12 cellular contexts compared by ENCODE assay signal in the genomic region with DNA sequence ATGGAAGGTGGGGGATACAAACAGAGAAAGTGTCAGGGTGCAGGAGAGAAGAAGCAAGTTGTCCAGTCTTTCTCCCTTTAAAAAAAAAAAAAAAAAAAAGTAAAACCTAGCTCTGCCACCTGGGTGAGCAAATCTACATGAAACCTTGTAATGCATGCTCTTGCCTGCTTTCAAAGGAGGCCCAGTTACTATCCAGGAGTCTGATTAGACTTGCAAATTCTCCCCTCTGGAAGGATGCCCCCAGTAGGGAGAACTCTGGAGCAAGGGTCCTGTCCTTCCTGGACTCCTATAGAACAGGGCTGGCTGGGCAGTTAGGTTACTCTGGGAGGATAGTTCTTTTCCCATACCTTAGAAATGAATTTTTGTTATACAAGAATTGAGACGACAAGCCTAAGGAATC. TPM values are rescaled to one million over a fixed set of nuclear protein-coding genes. Genes with fewer than 3 reads are reported as not detected.
DNase-seq lines count a peak whose midpoint lies in the region; ATAC-seq and TF ChIP-seq lines count a peak whose summit lies in the region.
"Had no signal": no experiment of that assay in that cellular context is flagged by ENCODE, and none has a peak within 500 bp of the region (broad histone marks: within the 10 kb centered on the region; RNA-seq: fewer than 3 reads in every experiment).

No MANE protein-coding gene starts in this region.

- ATAC-seq in activated naive CD4-positive, alpha-beta T cell treated with anti-CD3 and anti-CD28 coated beads, Interleukin-2, amount 50 U/mL, for 72 hours, result no peak
- ATAC-seq in T-helper 17 cell (no peak), HG03521 (IDR thresholded peaks at IDR 0.05; ENCODE audit: unreplicated experiment) (no peak)

- no peaks in the 10 kb centered on the region for H3K27me3 ChIP-seq in vagina
- H3K27me3 ChIP-seq: BE2C, Peyer's patch had no signal

- H3K27ac ChIP-seq in vagina, result peak overlapping the region; percentile 71

- H3K4me3 ChIP-seq in vagina, result no peak overlapping the region

- peak overlapping the region; percentile 39 to 71 for H3K27ac Mint-ChIP-seq in activated naive CD4-positive, alpha-beta T cell treated with anti-CD3 and anti-CD28 coated beads, Interleukin-2, amount 50 U/mL, for 72 hours
- H3K27ac Mint-ChIP-seq in T-helper 17 cell (peak overlapping the region; percentile 91), glutamatergic neuron (ENCODE audit: unreplicated experiment) (peak overlapping the region; percentile 83)

- peaks cover 21% of the 10 kb centered on the region for H3K4me1 Mint-ChIP-seq in T-helper 17 cell
- H3K4me1 Mint-ChIP-seq in glutamatergic neuron (ENCODE audit: low read depth, unreplicated experiment), result peaks cover 15% of the 10 kb centered on the region

- H3K27me3 Mint-ChIP-seq in T-helper 17 cell, result no peaks in the 10 kb centered on the region
- peaks cover 12% of the 10 kb centered on the region for H3K27me3 Mint-ChIP-seq in glutamatergic neuron (ENCODE audit: unreplicated experiment)

- peaks cover 10 to 25% of the 10 kb centered on the region in 2 donors for H3K36me3 Mint-ChIP-seq in activated naive CD4-positive, alpha-beta T cell treated with anti-CD3 and anti-CD28 coated beads, Interleukin-2, amount 50 U/mL, for 72 hours
- H3K36me3 Mint-ChIP-seq in T-helper 17 cell (ENCODE audit: low read depth) (peaks cover 2% of the 10 kb centered on the region), glutamatergic neuron (ENCODE audit: unreplicated experiment) (peaks cover 2% of the 10 kb centered on the region)

- TF ChIP-seq CTCF in glutamatergic neuron (IDR thresholded peaks at IDR 0.05; ENCODE audit: partially characterized antibody, unreplicated experiment) (no peak), vagina (IDR thresholded peaks at IDR 0.05) (no peak)

- H3K9me3 ChIP-seq in T-helper 17 cell (ENCODE audit: control insufficient read depth, low read length, poor library complexity, severe bottlenecking) (no peaks in the 10 kb centered on the region), vagina (no peaks in the 10 kb centered on the region)
- H3K9me3 ChIP-seq: BE2C, Peyer's patch had no signal

- no peak for DNase-seq in activated naive CD4-positive, alpha-beta T cell treated with anti-CD3 and anti-CD28 coated beads, Interleukin-2, amount 50 U/mL, for 72 hours (ENCODE audit: low spot score in 2 of 2)
- no peak for DNase-seq in activated naive CD4-positive, alpha-beta T cell treated with anti-CD3 and anti-CD28 coated beads, Interleukin-2, amount 50 U/mL, for 16 hours
- DNase-seq in T-helper 17 cell, result no peak
- DNase-seq in glutamatergic neuron, result no peak
- DNase-seq in vagina (ENCODE audit: extremely low spot score in 2 of 2), result no peak
- DNase-seq in glomerular visceral epithelial cell (ENCODE audit: extremely low spot score), result no peak
- DNase-seq in NCI-H2107 treated with DMSO at 0.1 percent for 48 hours (lab: John Stamatoyannopoulos, UW; ENCODE audit: unreplicated experiment), result no peak
- DNase-seq: activated effector memory CD4-positive, alpha-beta T cell treated with anti-CD3 and anti-CD28 coated beads, Interleukin-2, amount 50 U/mL, for 16 hours; BE2C; NCI-H146 had no signal

- peaks cover 15% of the 10 kb centered on the region for H3K4me1 ChIP-seq in vagina
- H3K4me1 ChIP-seq: BE2C had no signal

- intact Hi-C loops in vagina (cut with DNase I), result no loop called here

- no peaks in the 10 kb centered on the region for H3K36me3 ChIP-seq in vagina
- H3K36me3 ChIP-seq: BE2C, Peyer's patch had no signal

- no peak overlapping the region for H3K4me3 Mint-ChIP-seq in T-helper 17 cell
- H3K4me3 Mint-ChIP-seq in glutamatergic neuron (ENCODE audit: unreplicated experiment), result peak overlapping the region; percentile 80

- H3K9me3 Mint-ChIP-seq in activated naive CD4-positive, alpha-beta T cell treated with anti-CD3 and anti-CD28 coated beads, Interleukin-2, amount 50 U/mL, for 72 hours, result no peaks in the 10 kb centered on the region
- peaks cover 17% of the 10 kb centered on the region for H3K9me3 Mint-ChIP-seq in glutamatergic neuron (ENCODE audit: unreplicated experiment)

- TF ChIP-seq POLR2A in vagina (IDR thresholded peaks at IDR 0.05), result no peak

RNA-seq across cellular contexts. Expression of gene RAB35, which starts 30.6 kb away (rescaled TPM):
- total RNA-seq in activated naive CD4-positive, alpha-beta T cell treated with anti-CD3 and anti-CD28 coated beads, Interleukin-2, amount 50 U/mL, for 72 hours, result 10 to 100 TPM; 38.7 to 59.6 TPM
- 10 to 100 TPM; 53.3 to 64.9 TPM for total RNA-seq in T-helper 17 cell
- 57.2 TPM for total RNA-seq in glutamatergic neuron (ENCODE audit: unreplicated experiment)
- 30.9 TPM for total RNA-seq in vagina
